ENCODE assay signal across 21 cellular contexts in the genomic region with DNA sequence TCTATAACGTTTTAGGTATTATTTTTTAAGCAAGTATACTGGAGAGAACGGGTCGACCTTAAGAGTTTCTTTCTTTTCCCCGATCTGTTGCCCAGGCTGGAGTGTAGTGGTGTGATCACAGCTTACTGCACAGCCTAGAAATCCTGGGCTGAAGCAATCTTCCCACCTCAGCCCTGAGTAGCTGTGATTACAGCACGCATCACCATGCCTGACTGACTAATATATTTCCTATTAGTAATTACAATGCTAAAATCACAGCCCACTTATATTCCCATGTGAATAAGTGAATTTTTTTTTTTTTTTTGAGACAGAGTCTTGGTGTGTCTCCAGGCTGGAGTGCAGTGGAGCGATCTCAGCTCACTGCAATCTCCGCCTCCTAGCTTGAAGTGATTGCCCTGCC.
"Had no signal": no experiment of that assay in that cellular context is flagged by ENCODE, and none has a peak within 500 bp of the region (broad histone marks: within the 10 kb centered on the region; RNA-seq: fewer than 3 reads in every experiment).

No MANE protein-coding gene starts in this region.

- H3K4me3 ChIP-seq: adrenal gland, colonic mucosa, dorsolateral prefrontal cortex, esophagus squamous epithelium, hepatocyte, left ventricle myocardium inferior, smooth muscle cell, stomach, transverse colon, uterus had no signal

- DNase-seq: activated CD4-positive, alpha-beta T cell treated with anti-CD3 and anti-CD28 coated beads for 1 hour; activated CD4-positive, alpha-beta T cell treated with anti-CD3 and anti-CD28 coated beads, Interleukin-2, amount 50 U/mL, for 1 hour; activated T-cell treated with anti-CD3 and anti-CD28 coated beads, Interleukin-2, amount 50 U/mL, for 1 hour; adrenal gland; colonic mucosa; dorsolateral prefrontal cortex; effector memory CD8-positive, alpha-beta T cell; esophagus squamous epithelium; glutamatergic neuron; immature natural killer cell; left ventricle myocardium inferior; natural killer cell; stimulated activated CD4-positive, alpha-beta T cell treated with anti-CD3 and anti-CD28 coated beads, Interleukin-15, amount 100 ng/mL, for 24 hours; stomach; transverse colon; uterus had no signal

- ATAC-seq: activated T-helper 17 cell treated with anti-CD3 and anti-CD28 coated beads, Interleukin-2, amount 50 U/mL, for 72 hours; effector memory CD8-positive, alpha-beta T cell; natural killer cell; sciatic nerve; stimulated activated memory B cell treated with anti-CD40 and anti-IgM and Interleukin-4, amounts not matched to agents 10 μg/mL and 1 μg/mL and 100 μg/mL, for 72 hours had no signal
